In genomic region chr15:48682949-48683651, GRCh38 we compare ENCODE assay signal across 16 cellular contexts. TPM values are rescaled to one million over a fixed set of nuclear protein-coding genes. Genes with fewer than 3 reads are reported as not detected.
DNase-seq lines count a peak whose midpoint lies in the region; ATAC-seq and TF ChIP-seq lines count a peak whose summit lies in the region.
"Had no signal": no experiment of that assay in that cellular context is flagged by ENCODE, and none has a peak within 500 bp of the region (broad histone marks: within the 10 kb centered on the region; RNA-seq: fewer than 3 reads in every experiment).

No MANE protein-coding gene starts in this region.

- no peaks in the 10 kb centered on the region for H3K79me2 ChIP-seq in osteoblast (ENCODE audit: insufficient read depth, low read length)

- H3K27ac ChIP-seq in RWPE2 (ENCODE audit: poor library complexity, severe bottlenecking) (peak overlapping the region; percentile 55), osteoblast (ENCODE audit: low read depth, low read length) (peak overlapping the region; percentile 94), testis (no peak overlapping the region)

- 88 to 100% methylated on average over 2 of the region's 2 CpGs for WGBS in testis, 2 donors

- H4K20me1 ChIP-seq in osteoblast (ENCODE audit: insufficient read depth, low read length), result no peaks in the 10 kb centered on the region

- H2AFZ ChIP-seq in osteoblast (ENCODE audit: low read length), result no peak overlapping the region

- peak; percentile 62 for ATAC-seq in RWPE2 (ENCODE audit: low read depth)
- ATAC-seq in HG03460 (IDR thresholded peaks at IDR 0.05; ENCODE audit: unreplicated experiment), result no peak

- H3K9me3 ChIP-seq in RWPE2 (ENCODE audit: severe bottlenecking) (no peaks in the 10 kb centered on the region), osteoblast (ENCODE audit: low read depth, low read length) (no peaks in the 10 kb centered on the region), testis (no peaks in the 10 kb centered on the region)

- H3K4me1 ChIP-seq in RWPE2 (ENCODE audit: insufficient read depth, poor library complexity, severe bottlenecking), result peaks cover 41% of the 10 kb centered on the region
- H3K4me1 ChIP-seq in osteoblast (ENCODE audit: insufficient read depth, low read length), result peaks cover 36% of the 10 kb centered on the region
- H3K4me1 ChIP-seq in testis, result no peaks in the 10 kb centered on the region

- H3K27me3 ChIP-seq in RWPE2 (ENCODE audit: insufficient read depth, poor library complexity, severe bottlenecking), result no peaks in the 10 kb centered on the region
- no peaks in the 10 kb centered on the region for H3K27me3 ChIP-seq in osteoblast (ENCODE audit: insufficient read depth, low read length)
- no peaks in the 10 kb centered on the region for H3K27me3 ChIP-seq in H7 (ENCODE audit: control insufficient read depth, insufficient read depth, low read length)
- H3K27me3 ChIP-seq in testis, result no peaks in the 10 kb centered on the region

- H3K36me3 ChIP-seq in RWPE2 (ENCODE audit: low read depth) (no peaks in the 10 kb centered on the region), osteoblast (ENCODE audit: insufficient read depth, low read length) (no peaks in the 10 kb centered on the region), H7 (replicated peaks; ENCODE audit: control insufficient read depth, insufficient read depth, low read length) (no peaks in the 10 kb centered on the region), testis (ENCODE audit: low read depth, missing control alignments) (no peaks in the 10 kb centered on the region)

- H3K4me3 ChIP-seq in RWPE2 (ENCODE audit: severe bottlenecking), result no peak overlapping the region
- H3K4me3 ChIP-seq in fibroblast of the aortic adventitia (ENCODE audit: low read depth, low read length), result no peak overlapping the region
- H3K4me3 ChIP-seq in osteoblast (ENCODE audit: insufficient read depth, low read length), result no peak overlapping the region
- H3K4me3 ChIP-seq in H7 (ENCODE audit: insufficient read depth, low read depth, low read length), result no peak overlapping the region
- no peak overlapping the region for H3K4me3 ChIP-seq in testis

- no peak for TF ChIP-seq POLR2A in testis (IDR thresholded peaks at IDR 0.05)

- no peak overlapping the region for H3K4me2 ChIP-seq in osteoblast (ENCODE audit: insufficient read depth, low read length)

- DNase-seq in EL (peak; percentile 82), RWPE2 (ENCODE audit: low spot score) (peak; percentile 73), fibroblast of the aortic adventitia (ENCODE audit: low read depth) (peak; percentile 91), osteoblast (ENCODE audit: insufficient read length, low spot score, missing footprints) (no peak), SHP77 (lab: John Stamatoyannopoulos, UW) (no peak), H7 (no peak), testis (no peak)
- DNase-seq: activated CD4-positive, alpha-beta T cell treated with anti-CD3 and anti-CD28 coated beads, Interleukin-2, amount 10 ng/mL, durations not matched to agents 7 days and 5 days; activated naive CD4-positive, alpha-beta T cell treated with anti-CD3 and anti-CD28 coated beads for 36 hours; CD4-positive, alpha-beta memory T cell; immature natural killer cell; MM.1S; NCI-H510A; nucleus accumbens; stimulated activated CD4-positive, alpha-beta T cell treated with anti-CD3 and anti-CD28 coated beads, Interleukin-4, amount 100 ng/mL, for 24 hours had no signal

- intact Hi-C loops in testis (cut with DNase I; ENCODE audit: low total_unique reads), result no loop called here

- TF ChIP-seq CTCF in RWPE2 (IDR thresholded peaks at IDR 0.05; ENCODE audit: poor library complexity, severe bottlenecking), result no peak
- TF ChIP-seq CTCF in fibroblast of the aortic adventitia (IDR thresholded peaks at IDR 0.05; ENCODE audit: insufficient read depth, low read length), result peak; percentile 3
- no peak for TF ChIP-seq CTCF in osteoblast (IDR thresholded peaks at IDR 0.05; ENCODE audit: extremely low read depth, low read depth, low read length)
- no peak for TF ChIP-seq CTCF in testis (IDR thresholded peaks at IDR 0.05)

RNA-seq across cellular contexts. Expression of gene FBN1, which starts 37.6 kb away (rescaled TPM):
- total RNA-seq in fibroblast of the aortic adventitia (ENCODE audit: low replicate concordance) (984 and 4,431 TPM in 2 replicates), osteoblast (1,453 and 1,556 TPM in 2 replicates), testis (10 to 100 TPM; 48.5 to 68.7 TPM)
- total RNA-seq in H7 (2014; rRNA removed; shearing (Covaris generic)), result 3.9 and 5.5 TPM in 2 replicates
- polyA plus RNA-seq in testis (ENCODE audit: insufficient read depth, low read depth, low replicate concordance), result 77.1 TPM
- polyA plus RNA-seq: CD4-positive, alpha-beta memory T cell had no signal

Comparison
In these comparisons a context has a peak if more than half of its experiments do, and no peak if none do; other contexts are left out.
1. DNase-seq: peak in EL (single experiment), RWPE2 (single experiment) and fibroblast of the aortic adventitia (single experiment); none in osteoblast (single experiment), SHP77 (0 of 2), H7 (single experiment) and testis (single experiment).
2. H3K27ac ChIP-seq: peak in RWPE2 (single experiment) and osteoblast (single experiment); none in testis (0 of 2).
3. RNA of gene FBN1, which starts 37.6 kb away (total RNA-seq): 1,453 to 1,556 TPM in osteoblast and 984 to 4,431 TPM in fibroblast of the aortic adventitia; 48.5 to 68.7 TPM in testis and 3.9 to 5.5 TPM in H7; every median in the first group is over 10 times any median in the second.